In the genomic region with DNA sequence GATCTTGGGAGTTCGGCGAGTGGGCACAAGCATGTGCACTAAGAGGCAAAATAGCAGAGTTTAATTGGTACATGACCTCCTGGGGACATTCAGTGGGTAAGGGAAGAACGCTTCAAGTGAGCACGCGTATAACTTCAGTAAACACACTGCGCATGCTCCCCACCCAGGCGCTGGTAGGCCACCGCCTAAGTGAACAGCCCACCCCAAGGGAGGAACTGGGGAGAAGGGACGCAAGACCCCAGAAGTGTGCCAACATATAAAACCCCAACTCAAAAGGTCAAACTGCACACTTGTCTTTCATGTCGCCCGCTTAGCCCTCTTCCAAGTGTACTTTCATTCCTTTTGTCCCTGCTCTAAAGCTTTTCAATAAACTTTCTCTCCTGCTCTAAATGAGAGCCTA, we compare ENCODE assay signal across 9 cellular contexts. TPM values are rescaled to one million over a fixed set of nuclear protein-coding genes. Genes with fewer than 3 reads are reported as not detected.
DNase-seq lines count a peak whose midpoint lies in the region; ATAC-seq and TF ChIP-seq lines count a peak whose summit lies in the region.
"Had no signal": no experiment of that assay in that cellular context is flagged by ENCODE, and none has a peak within 500 bp of the region (broad histone marks: within the 10 kb centered on the region; RNA-seq: fewer than 3 reads in every experiment).

No MANE protein-coding gene starts in this region.

- no peaks in the 10 kb centered on the region for H3K79me2 ChIP-seq in Karpas-422 (ENCODE audit: low read length)

- TF ChIP-seq POLR2A in gastrocnemius medialis (IDR thresholded peaks at IDR 0.05) = no peak

- H4K20me1 ChIP-seq in Karpas-422 (ENCODE audit: insufficient read depth, low read depth, low read length) = no peaks in the 10 kb centered on the region

- H3K4me1 ChIP-seq in gastrocnemius medialis (no peaks in the 10 kb centered on the region), Karpas-422 (ENCODE audit: low read length) (no peaks in the 10 kb centered on the region)

- H2AFZ ChIP-seq in Karpas-422 (ENCODE audit: low read length) = no peak overlapping the region

- H3K4me3 ChIP-seq in gastrocnemius medialis (peak overlapping the region in 2 of 4 donors; percentile 3 to 17), Karpas-422 (ENCODE audit: low read length) (no peak overlapping the region)

- intact Hi-C loops in head of caudate nucleus (cut with DNase I) = no loop called here
- intact Hi-C loops in gastrocnemius medialis (cut with DNase I; ENCODE audit: low total_unique reads) = no loop called here

- H3K9me2 ChIP-seq in Karpas-422 (replicated peaks; ENCODE audit: insufficient read depth, low read length) = no peaks in the 10 kb centered on the region

- H3K27ac ChIP-seq in gastrocnemius medialis = no peak overlapping the region
- no peak overlapping the region for H3K27ac ChIP-seq in Karpas-422 (ENCODE audit: low read length)

- no peak for TF ChIP-seq CTCF in gastrocnemius medialis (IDR thresholded peaks at IDR 0.05 in 4 of 5, conservative IDR thresholded peaks at IDR 0.05 in 1 of 5)

- DNase-seq in ELR (ENCODE audit: low read depth) (peak; percentile 44), head of caudate nucleus (peak; percentile 49 to 87 (median 74)), gastrocnemius medialis (peak; percentile 20 to 54), NCI-H2081 treated with DMSO at 0.1 percent for 48 hours (lab: John Stamatoyannopoulos, UW) (no peak), Karpas-422 (no peak)
- peak; percentile 62 for DNase-seq in activated CD8-positive, alpha-beta memory T cell treated with anti-CD3 and anti-CD28 coated beads, Interleukin-2, amount 50 U/mL, for 48 hours
- DNase-seq: NCI-H510A treated with DMSO at 0.1 percent for 48 hours had no signal

- H3K36me3 ChIP-seq in gastrocnemius medialis (no peaks in the 10 kb centered on the region), Karpas-422 (ENCODE audit: insufficient read depth, low read length) (no peaks in the 10 kb centered on the region)

- no peaks in the 10 kb centered on the region for H3K9me3 ChIP-seq in gastrocnemius medialis
- H3K9me3 ChIP-seq in Karpas-422 (ENCODE audit: low read length) = no peaks in the 10 kb centered on the region

- H3K4me2 ChIP-seq in Karpas-422 (ENCODE audit: low read depth, low read length, poor library complexity, severe bottlenecking) = no peak overlapping the region

- in situ Hi-C loops in gastrocnemius medialis (cut with MboI; ENCODE audit: low sequenced_read_pairs in 4 of 4) = no loop called here

- ATAC-seq in gastrocnemius medialis = peak in 1 of 2 donors; percentile 59
- no peak for ATAC-seq in HG02884 (IDR thresholded peaks at IDR 0.05; ENCODE audit: unreplicated experiment)
- no peak for ATAC-seq in GM21576 (IDR thresholded peaks at IDR 0.05; ENCODE audit: unreplicated experiment)

- H3K27me3 ChIP-seq in gastrocnemius medialis (no peaks in the 10 kb centered on the region), Karpas-422 (ENCODE audit: low read length) (no peaks in the 10 kb centered on the region)

- no peak overlapping the region for H3K9ac ChIP-seq in Karpas-422 (ENCODE audit: low read length)

RNA-seq across cellular contexts. Expression of a gene that starts 10.5 kb away (rescaled TPM):
- not detected for total RNA-seq in gastrocnemius medialis
- total RNA-seq in Karpas-422 (2014; rRNA removed; shearing (Covaris generic); ENCODE audit: low replicate concordance) = 0.83 TPM in 1 of 2 replicates, not detected in the other

RNA-seq across cellular contexts. Expression of a gene that starts 12.4 kb away (rescaled TPM):
- total RNA-seq in gastrocnemius medialis = under 1 TPM in 1 of 4 donors, not detected in 3; 0.19 TPM
- total RNA-seq in Karpas-422 (2014; rRNA removed; shearing (Covaris generic); ENCODE audit: low replicate concordance) = not detected in 2 replicates

RNA-seq across cellular contexts. Expression of a gene that starts 36.2 kb away (rescaled TPM):
- total RNA-seq in gastrocnemius medialis = 10 to 100 TPM in 1 of 4 donors, 1 to 10 TPM in 3; 3.4 to 10.8 (median 5.4) TPM
- total RNA-seq in Karpas-422 (2014; rRNA removed; shearing (Covaris generic); ENCODE audit: low replicate concordance) = 0.58 and 0.78 TPM in 2 replicates

RNA-seq across cellular contexts. Expression of a gene that starts 37.4 kb away (rescaled TPM):
- 1 to 10 TPM; 1.6 to 3.5 (median 2.6) TPM for total RNA-seq in gastrocnemius medialis
- total RNA-seq in Karpas-422 (2014; rRNA removed; shearing (Covaris generic); ENCODE audit: low replicate concordance) = not detected in 2 replicates

RNA-seq across cellular contexts. Expression of a gene that starts 46.2 kb away (rescaled TPM):
- total RNA-seq in gastrocnemius medialis = 10 to 100 TPM in 1 of 4 donors, 1 to 10 TPM in 3; 1.7 to 12.9 (median 4.4) TPM
- total RNA-seq in Karpas-422 (2014; rRNA removed; shearing (Covaris generic); ENCODE audit: low replicate concordance) = 8.5 and 16.4 TPM in 2 replicates

Comparison
In these comparisons a context has a peak if more than half of its experiments do, and no peak if none do; other contexts are left out.
1. DNase-seq: peak in ELR (single experiment), activated CD8-positive, alpha-beta memory T cell treated with anti-CD3 and anti-CD28 coated beads, Interleukin-2, amount 50 U/mL, for 48 hours (single experiment), head of caudate nucleus (42 of 42) and gastrocnemius medialis (2 of 2); none in NCI-H2081 treated with DMSO at 0.1 percent for 48 hours (single experiment) and Karpas-422 (single experiment).